In the genomic region with DNA sequence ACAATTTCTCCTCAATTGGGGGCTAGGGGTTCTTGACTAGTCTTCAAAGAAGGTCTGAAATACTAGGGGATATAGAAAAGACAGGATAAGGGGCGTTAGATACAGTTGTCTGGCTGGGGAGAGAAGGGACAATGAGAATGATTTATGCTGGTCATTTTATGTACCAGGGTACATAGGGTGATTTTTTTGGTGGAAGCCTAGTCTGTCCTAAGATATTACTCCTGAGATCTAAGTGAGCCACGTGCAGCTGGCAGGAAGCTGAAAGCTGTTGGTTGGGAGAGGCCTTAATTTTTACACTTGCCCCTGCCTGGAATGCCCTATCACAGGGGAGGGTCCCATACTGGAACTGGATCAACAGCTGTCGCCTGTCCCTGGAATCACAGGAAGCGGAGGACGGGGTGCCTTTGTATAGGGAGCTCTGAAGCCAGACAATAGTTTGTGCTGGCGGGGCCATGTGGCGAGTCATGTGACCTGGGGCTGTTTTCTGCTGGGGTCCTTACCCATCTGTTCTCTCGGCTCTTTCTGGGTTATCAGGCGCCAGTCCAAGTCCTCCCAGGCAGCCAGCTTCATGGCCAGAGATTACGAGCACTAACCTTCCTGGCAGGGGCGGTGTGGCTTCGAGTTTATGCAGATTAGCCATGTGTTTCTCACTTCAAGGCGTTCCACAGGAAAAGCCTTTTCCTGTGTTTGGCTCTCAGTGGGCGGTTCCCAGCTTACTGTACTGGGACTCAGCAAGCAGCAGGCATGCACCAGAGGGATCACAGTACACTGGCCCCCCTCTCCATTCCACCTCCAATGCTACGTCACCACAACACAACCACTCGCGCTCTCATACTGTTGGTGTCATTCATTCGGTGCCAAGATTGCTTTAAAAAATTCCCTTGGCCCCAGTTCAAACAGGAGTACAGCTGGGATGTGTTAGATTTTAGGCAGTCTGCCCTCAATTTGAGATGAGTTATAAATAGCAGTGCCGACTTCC, we compare ENCODE assay signal across 8 cellular contexts. TPM values are rescaled to one million over a fixed set of nuclear protein-coding genes. Genes with fewer than 3 reads are reported as not detected.
DNase-seq lines count a peak whose midpoint lies in the region; ATAC-seq lines count a peak whose summit lies in the region.

No MANE protein-coding gene starts in this region.

- H3K9me3 ChIP-seq in iPS-18a (ENCODE audit: control insufficient read depth, low read depth, low read length), result no peaks in the 10 kb centered on the region

- peak overlapping the region; percentile 61 for H3K9ac ChIP-seq in iPS-18a (ENCODE audit: low read length)

- DNase-seq in Daoy (ENCODE audit: low read depth) (peak; percentile 89), NCI-H1092 treated with DMSO at 0.1 percent for 48 hours (lab: John Stamatoyannopoulos, UW) (peak; percentile 94), T-helper 22 cell (ENCODE audit: low read depth) (peak; percentile 58), caudate nucleus (lab: John Stamatoyannopoulos, UW) (peak in 53 of 61 donors; percentile 12 to 97 (median 60)), sciatic nerve (ENCODE audit: low spot score) (peak; percentile 83), DMS114 treated with DMSO at 0.1 percent for 48 hours (lab: John Stamatoyannopoulos, UW; ENCODE audit: unreplicated experiment) (no peak)

- H3K27ac ChIP-seq in caudate nucleus (ENCODE audit: low read depth, low read length) (peak overlapping the region; percentile 1), iPS-18a (ENCODE audit: low read length) (peak overlapping the region; percentile 69)

- intact Hi-C loops in sciatic nerve (cut with DNase I), result no loop called here

- H3K4me1 ChIP-seq in iPS-18a (ENCODE audit: control insufficient read depth, low read depth, low read length), result peaks cover 55% of the 10 kb centered on the region

- ATAC-seq in sciatic nerve (peak; percentile 98), GM18519 (IDR thresholded peaks at IDR 0.05; ENCODE audit: low FRiP score, unreplicated experiment) (no peak)

- H3K36me3 ChIP-seq in iPS-18a (ENCODE audit: control insufficient read depth, low read depth, low read length), result no peaks in the 10 kb centered on the region

- peak overlapping the region; percentile 55 for H3K4me3 ChIP-seq in iPS-18a (ENCODE audit: low read length)

- H3K27me3 ChIP-seq in iPS-18a (ENCODE audit: control insufficient read depth, insufficient read depth, low read length), result no peaks in the 10 kb centered on the region

RNA-seq across cellular contexts. Expression of a gene that starts 27.5 kb away (rescaled TPM):
- 12.4 and 12.6 TPM in 2 replicates for total RNA-seq in Daoy (2014; rRNA removed; shearing (Covaris generic))
- total RNA-seq in sciatic nerve, result 83.8 TPM
